15 cellular contexts compared by ENCODE assay signal in the genomic region with DNA sequence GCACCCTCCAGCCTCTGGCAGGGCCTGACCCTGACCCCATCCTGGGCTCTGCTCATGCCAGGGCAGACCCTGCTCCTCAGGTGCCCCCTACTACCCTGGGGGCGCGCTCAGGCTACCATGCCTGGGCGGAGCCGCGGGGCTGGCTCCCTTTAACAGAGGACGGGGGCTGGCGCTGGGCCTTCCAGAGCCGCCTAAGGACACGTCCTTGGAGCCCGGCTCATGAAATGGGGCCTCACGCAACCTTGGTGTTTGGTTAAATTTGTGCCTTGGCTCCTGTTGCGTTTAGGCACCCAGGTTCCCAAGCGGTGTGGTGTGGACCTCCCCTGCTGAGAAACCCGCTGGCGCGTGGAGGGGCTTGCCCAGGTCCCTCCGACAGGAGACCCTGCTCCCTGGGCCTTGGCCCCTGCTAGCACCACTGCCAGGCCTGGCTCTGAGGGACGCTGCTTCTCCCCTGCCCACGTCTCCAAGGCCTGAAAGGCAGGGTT. TPM values are rescaled to one million over a fixed set of nuclear protein-coding genes. Genes with fewer than 3 reads are reported as not detected.
A peak's percentile ranks its signal among the peaks of the same experiment; 100 is the strongest.
DNase-seq lines count a peak whose midpoint lies in the region; ATAC-seq and TF ChIP-seq lines count a peak whose summit lies in the region.
"Had no signal": no experiment of that assay in that cellular context is flagged by ENCODE, and none has a peak within 500 bp of the region (broad histone marks: within the 10 kb centered on the region; RNA-seq: fewer than 3 reads in every experiment).

No MANE protein-coding gene starts in this region.

- no peaks in the 10 kb centered on the region for H3K9me3 Mint-ChIP-seq in activated T-helper 1 cell treated with anti-CD3 and anti-CD28 coated beads, Interleukin-12 subunit alpha, Interleukin-12 subunit beta, Interleukin-2, Interleukin-4 antibody, amounts not matched to agents 30 ng/mL and 10 ng/mL and 1 ng/mL, durations not matched to agents 14 hours and 24 hours and 36 hours
- H3K9me3 Mint-ChIP-seq: CD8-positive, alpha-beta memory T cell had no signal

- WGBS in right cardiac atrium: 89% methylated on average over 19 of the region's 19 CpGs
- 89 to 93% methylated on average over 19 of the region's 19 CpGs for WGBS in heart right ventricle, 2 donors
- WGBS in neuronal stem cell (ENCODE audit: extremely low coverage in 2 of 2, insufficient read length in 2 of 2, insufficient replicate concordance in 1 of 2), 2 donors: no CpG with 5 or more reads among the region's 19 CpGs

- H3K36me3 ChIP-seq in heart right ventricle (peaks cover 0 to 40% (median 20%) of the 10 kb centered on the region in 9 donors), neuronal stem cell (replicated peaks in 1 of 2; ENCODE audit: control insufficient read depth in 2 of 2, insufficient read depth in 2 of 2, low read length in 2 of 2) (peaks cover 24 to 47% of the 10 kb centered on the region in 2 donors)

- no peak overlapping the region for H2AFZ ChIP-seq in neuronal stem cell (ENCODE audit: low read length)

- H3K4ac ChIP-seq in neuronal stem cell (ENCODE audit: low read length): no peak overlapping the region

- H3K14ac ChIP-seq in neuronal stem cell (ENCODE audit: low read length): no peak overlapping the region

- H3K4me1 ChIP-seq in right cardiac atrium (ENCODE audit: control insufficient read depth, insufficient read depth, low read length): peaks cover 14% of the 10 kb centered on the region
- H3K4me1 ChIP-seq in heart right ventricle: peaks cover 21 to 53% (median 46%) of the 10 kb centered on the region in 9 donors
- peaks cover 5 to 8% of the 10 kb centered on the region in 2 donors for H3K4me1 ChIP-seq in neuronal stem cell (ENCODE audit: control insufficient read depth in 2 of 2, insufficient read depth in 1 of 2, low read depth in 1 of 2, low read length in 2 of 2)

- H4K91ac ChIP-seq in neuronal stem cell (ENCODE audit: low read depth, low read length, poor library complexity): no peak overlapping the region

- no peak overlapping the region for H4K8ac ChIP-seq in neuronal stem cell (ENCODE audit: low read depth, low read length)

- no peaks in the 10 kb centered on the region for H3K9me3 ChIP-seq in right cardiac atrium (ENCODE audit: control insufficient read depth, low read length)
- no peaks in the 10 kb centered on the region for H3K9me3 ChIP-seq in heart right ventricle
- H3K9me3 ChIP-seq in neuronal stem cell (replicated peaks in 1 of 2; ENCODE audit: control insufficient read depth in 2 of 2, insufficient read depth in 1 of 2, low read depth in 1 of 2, low read length in 2 of 2): no peaks in the 10 kb centered on the region

- DNase-seq in right cardiac atrium (peak in 2 of 3 donors; percentile 62), heart right ventricle (no peak), neuronal stem cell (ENCODE audit: low spot score) (no peak), NOMO-1 treated with DMSO at 0.1 percent for 48 hours (lab: John Stamatoyannopoulos, UW; ENCODE audit: unreplicated experiment) (no peak), SHP77 (lab: John Stamatoyannopoulos, UW) (no peak)
- DNase-seq in activated T-helper 1 cell treated with anti-CD3 and anti-CD28 coated beads, Interleukin-12 subunit alpha, Interleukin-12 subunit beta, Interleukin-2, Interleukin-4 antibody, amounts not matched to agents 30 ng/mL and 10 ng/mL and 1 ng/mL, durations not matched to agents 14 hours and 24 hours and 36 hours (ENCODE audit: low spot score): no peak
- DNase-seq: ACHN; CD8-positive, alpha-beta memory T cell; DND-41; GDM1; NCI-H1930; NCI-H510A; NCI-H82 had no signal

- peaks cover 13% of the 10 kb centered on the region for H3K4me1 Mint-ChIP-seq in activated T-helper 1 cell treated with anti-CD3 and anti-CD28 coated beads, Interleukin-12 subunit alpha, Interleukin-12 subunit beta, Interleukin-2, Interleukin-4 antibody, amounts not matched to agents 30 ng/mL and 10 ng/mL and 1 ng/mL, durations not matched to agents 14 hours and 24 hours and 36 hours (ENCODE audit: low read depth)

- H3K4me3 Mint-ChIP-seq in activated T-helper 1 cell treated with anti-CD3 and anti-CD28 coated beads, Interleukin-12 subunit alpha, Interleukin-12 subunit beta, Interleukin-2, Interleukin-4 antibody, amounts not matched to agents 30 ng/mL and 10 ng/mL and 1 ng/mL, durations not matched to agents 14 hours and 24 hours and 36 hours: peak overlapping the region; percentile 11
- H3K4me3 Mint-ChIP-seq: B cell had no signal

- no peak overlapping the region for H3K27ac Mint-ChIP-seq in activated T-helper 1 cell treated with anti-CD3 and anti-CD28 coated beads, Interleukin-12 subunit alpha, Interleukin-12 subunit beta, Interleukin-2, Interleukin-4 antibody, amounts not matched to agents 30 ng/mL and 10 ng/mL and 1 ng/mL, durations not matched to agents 14 hours and 24 hours and 36 hours
- H3K27ac Mint-ChIP-seq: B cell; CD8-positive, alpha-beta memory T cell had no signal

- no peak overlapping the region for H2BK15ac ChIP-seq in neuronal stem cell (ENCODE audit: low read length)

- no peak for TF ChIP-seq CTCF in heart right ventricle (IDR thresholded peaks at IDR 0.05)

- no peaks in the 10 kb centered on the region for H3K27me3 ChIP-seq in right cardiac atrium (ENCODE audit: control insufficient read depth, insufficient read depth)
- no peaks in the 10 kb centered on the region for H3K27me3 ChIP-seq in heart right ventricle
- no peaks in the 10 kb centered on the region for H3K27me3 ChIP-seq in neuronal stem cell (ENCODE audit: control insufficient read depth in 3 of 3, insufficient read depth in 3 of 3, low read depth in 1 of 3, low read length in 3 of 3)

- no peak for ATAC-seq in right cardiac atrium
- ATAC-seq in heart right ventricle: no peak
- no peak for ATAC-seq in GM19395 (IDR thresholded peaks at IDR 0.05; ENCODE audit: unreplicated experiment)

- no peak overlapping the region for H3K23ac ChIP-seq in neuronal stem cell (ENCODE audit: low read depth, low read length, poor library complexity)

- H3K36me3 Mint-ChIP-seq in activated T-helper 1 cell treated with anti-CD3 and anti-CD28 coated beads, Interleukin-12 subunit alpha, Interleukin-12 subunit beta, Interleukin-2, Interleukin-4 antibody, amounts not matched to agents 30 ng/mL and 10 ng/mL and 1 ng/mL, durations not matched to agents 14 hours and 24 hours and 36 hours (ENCODE audit: low read depth): peaks cover 3% of the 10 kb centered on the region

- H3K79me1 ChIP-seq in neuronal stem cell (ENCODE audit: low read depth, low read length): peaks cover 20% of the 10 kb centered on the region

- H3K4me3 ChIP-seq in right cardiac atrium (ENCODE audit: low read length) (no peak overlapping the region), heart right ventricle (no peak overlapping the region), neuronal stem cell (ENCODE audit: low read length in 2 of 2) (peak overlapping the region in 1 of 2 donors; percentile 40)

- H3K27ac ChIP-seq in right cardiac atrium (ENCODE audit: low read length) (no peak overlapping the region), heart right ventricle (no peak overlapping the region), neuronal stem cell (replicated peaks; ENCODE audit: low read length) (no peak overlapping the region)

- no peaks in the 10 kb centered on the region for H3K27me3 Mint-ChIP-seq in activated T-helper 1 cell treated with anti-CD3 and anti-CD28 coated beads, Interleukin-12 subunit alpha, Interleukin-12 subunit beta, Interleukin-2, Interleukin-4 antibody, amounts not matched to agents 30 ng/mL and 10 ng/mL and 1 ng/mL, durations not matched to agents 14 hours and 24 hours and 36 hours (ENCODE audit: insufficient read depth)
- H3K27me3 Mint-ChIP-seq: B cell; CD8-positive, alpha-beta memory T cell had no signal

- H3K18ac ChIP-seq in neuronal stem cell (ENCODE audit: low read length): no peak overlapping the region

- H2BK12ac ChIP-seq in neuronal stem cell (ENCODE audit: low read length): no peak overlapping the region

- H2AK5ac ChIP-seq in neuronal stem cell (ENCODE audit: low read depth, low read length): no peak overlapping the region

- no peak overlapping the region for H3K9ac ChIP-seq in neuronal stem cell (ENCODE audit: low read depth, low read length, poor library complexity)

- peak overlapping the region; percentile 35 for H2BK5ac ChIP-seq in neuronal stem cell (ENCODE audit: low read length)

- H3K4me2 ChIP-seq in neuronal stem cell (ENCODE audit: insufficient read depth, low read length, poor library complexity, severe bottlenecking): no peak overlapping the region

- H2BK120ac ChIP-seq in neuronal stem cell (ENCODE audit: low read depth, low read length): no peak overlapping the region

- intact Hi-C loops in right cardiac atrium (cut with DNase I): no loop called here
- intact Hi-C loops in heart right ventricle (cut with DNase I): loop anchor here in 1 of 10 donors (10.0 kb wide), 1 partner anchor 59 kb away; no protein-coding TSS in a partner anchor
- intact Hi-C loops in activated T-helper 1 cell treated with anti-CD3 and anti-CD28 coated beads, Interleukin-12 subunit alpha, Interleukin-12 subunit beta, Interleukin-2, Interleukin-4 antibody, amounts not matched to agents 30 ng/mL and 10 ng/mL and 1 ng/mL, durations not matched to agents 14 hours and 24 hours and 36 hours (cut with micrococcal nuclease): no loop called here

RNA-seq across cellular contexts. Expression of gene EHMT1, which starts 3.4 kb away (rescaled TPM):
- total RNA-seq in right cardiac atrium (10 to 100 TPM; 34.8 to 38.6 (median 37.1) TPM), heart right ventricle (10 to 100 TPM; 26.4 to 39.7 (median 31.1) TPM)
- polyA plus RNA-seq in right cardiac atrium (23.3 TPM), heart right ventricle (10 to 100 TPM; 19.6 to 45.1 TPM)
- 97.0 and 98.1 TPM in 2 replicates for total RNA-seq in activated T-helper 1 cell treated with anti-CD3 and anti-CD28 coated beads, Interleukin-12 subunit alpha, Interleukin-12 subunit beta, Interleukin-2, Interleukin-4 antibody, amounts not matched to agents 30 ng/mL and 10 ng/mL and 1 ng/mL, durations not matched to agents 14 hours and 24 hours and 36 hours
- polyA plus RNA-seq in neuronal stem cell (2013, experiment 1 of 2): 50.1 TPM
- polyA plus RNA-seq in neuronal stem cell (2013, experiment 2 of 2): 50.3 TPM

RNA-seq across cellular contexts. Expression of gene ARRDC1, which starts 9.9 kb away (rescaled TPM):
- total RNA-seq in right cardiac atrium (10 to 100 TPM; 13.7 to 24.3 (median 20.2) TPM), heart right ventricle (10 to 100 TPM; 10.3 to 20.3 (median 14.1) TPM)
- polyA plus RNA-seq in right cardiac atrium (38.7 TPM), heart right ventricle (10 to 100 TPM; 28.3 to 93.1 TPM)
- 65.7 and 70.3 TPM in 2 replicates for total RNA-seq in activated T-helper 1 cell treated with anti-CD3 and anti-CD28 coated beads, Interleukin-12 subunit alpha, Interleukin-12 subunit beta, Interleukin-2, Interleukin-4 antibody, amounts not matched to agents 30 ng/mL and 10 ng/mL and 1 ng/mL, durations not matched to agents 14 hours and 24 hours and 36 hours
- polyA plus RNA-seq in neuronal stem cell (2013, experiment 1 of 2): 28.6 TPM
- 28.4 TPM for polyA plus RNA-seq in neuronal stem cell (2013, experiment 2 of 2)

RNA-seq across cellular contexts. Expression of gene ZMYND19, which starts 25.1 kb away (rescaled TPM):
- total RNA-seq in right cardiac atrium (1 to 10 TPM; 7.6 to 9.4 (median 9.0) TPM), heart right ventricle (10 to 100 TPM in 3 of 10 donors, 1 to 10 TPM in 7; 8.0 to 14.3 (median 8.9) TPM)
- polyA plus RNA-seq in right cardiac atrium (9.5 TPM), heart right ventricle (10 to 100 TPM; 13.9 to 22.3 TPM)
- total RNA-seq in activated T-helper 1 cell treated with anti-CD3 and anti-CD28 coated beads, Interleukin-12 subunit alpha, Interleukin-12 subunit beta, Interleukin-2, Interleukin-4 antibody, amounts not matched to agents 30 ng/mL and 10 ng/mL and 1 ng/mL, durations not matched to agents 14 hours and 24 hours and 36 hours: 88.2 and 94.9 TPM in 2 replicates
- 28.9 TPM for polyA plus RNA-seq in neuronal stem cell (2013, experiment 1 of 2)
- polyA plus RNA-seq in neuronal stem cell (2013, experiment 2 of 2): 28.0 TPM

RNA-seq across cellular contexts. Expression of gene DPH7, which starts 36.7 kb away (rescaled TPM):
- total RNA-seq in right cardiac atrium: 10 to 100 TPM; 17.8 to 28.1 (median 21.1) TPM
- polyA plus RNA-seq in right cardiac atrium: 20.5 TPM
- total RNA-seq in heart right ventricle: 10 to 100 TPM; 11.7 to 20.3 (median 17.8) TPM
- polyA plus RNA-seq in heart right ventricle: 10 to 100 TPM; 16.8 to 51.4 TPM
- total RNA-seq in activated T-helper 1 cell treated with anti-CD3 and anti-CD28 coated beads, Interleukin-12 subunit alpha, Interleukin-12 subunit beta, Interleukin-2, Interleukin-4 antibody, amounts not matched to agents 30 ng/mL and 10 ng/mL and 1 ng/mL, durations not matched to agents 14 hours and 24 hours and 36 hours: 50.3 and 52.1 TPM in 2 replicates
- polyA plus RNA-seq in neuronal stem cell (2013, experiment 1 of 2): 29.5 TPM
- polyA plus RNA-seq in neuronal stem cell (2013, experiment 2 of 2): 29.6 TPM

Comparison
In these comparisons a context has a peak if more than half of its experiments do, and no peak if none do; other contexts are left out.
1. DNase-seq: peak in right cardiac atrium (2 of 3); none in heart right ventricle (0 of 2), activated T-helper 1 cell treated with anti-CD3 and anti-CD28 coated beads, Interleukin-12 subunit alpha, Interleukin-12 subunit beta, Interleukin-2, Interleukin-4 antibody, amounts not matched to agents 30 ng/mL and 10 ng/mL and 1 ng/mL, durations not matched to agents 14 hours and 24 hours and 36 hours (single experiment), neuronal stem cell (single experiment), NOMO-1 treated with DMSO at 0.1 percent for 48 hours (single experiment) and SHP77 (0 of 2).